3 cellular contexts compared by ENCODE assay signal in genomic region chr5:168249923-168250322, GRCh38.
"Had no signal": no experiment of that assay in that cellular context is flagged by ENCODE, and none has a peak within 500 bp of the region (broad histone marks: within the 10 kb centered on the region; RNA-seq: fewer than 3 reads in every experiment).

No MANE protein-coding gene starts in this region.

- H3K4me3 ChIP-seq: GM12878 had no signal

- DNase-seq: GDM1, GF-D8 had no signal
